ENCODE assay signal across 29 cellular contexts in genomic region chr16:82363026-82363816, GRCh38.
"Had no signal": no experiment of that assay in that cellular context is flagged by ENCODE, and none has a peak within 500 bp of the region (broad histone marks: within the 10 kb centered on the region; RNA-seq: fewer than 3 reads in every experiment).

No MANE protein-coding gene starts in this region.

- H3K9me3 ChIP-seq: adrenal gland, body of pancreas, esophagus squamous epithelium, gastroesophageal sphincter, heart right ventricle had no signal

- H3K27ac Mint-ChIP-seq: activated CD4-positive, alpha-beta memory T cell treated with anti-CD3 and anti-CD28 coated beads, Interleukin-2, amount 10 ng/mL, durations not matched to agents 7 days and 5 days; activated CD4-positive, alpha-beta T cell treated with anti-CD3 and anti-CD28 coated beads, Interleukin-2, amount 10 ng/mL, durations not matched to agents 7 days and 5 days; activated naive CD4-positive, alpha-beta T cell treated with anti-CD3 and anti-CD28 coated beads for 36 hours; activated naive CD4-positive, alpha-beta T cell treated with anti-CD3 and anti-CD28 coated beads, Interleukin-2, amount 50 U/mL, for 24 hours; activated naive CD8-positive, alpha-beta T cell treated with anti-CD3 and anti-CD28 coated beads for 36 hours; activated naive CD8-positive, alpha-beta T cell treated with anti-CD3 and anti-CD28 coated beads, Interleukin-2, amount 50 U/mL, for 24 hours; activated T-helper 2 cell treated with anti-CD3 and anti-CD28 coated beads, Interferon-gamma antibody, Interleukin-2, Interleukin-4, amounts not matched to agents 10 μg/mL and 5 μg/mL and 100 μg/mL, durations not matched to agents 14 hours and 24 hours and 36 hours; effector memory CD8-positive, alpha-beta T cell; WTC11 had no signal

- H3K4me1 ChIP-seq: adrenal gland, gastroesophageal sphincter, heart right ventricle had no signal

- H3K36me3 ChIP-seq: adrenal gland, esophagus squamous epithelium, gastroesophageal sphincter, heart right ventricle had no signal

- H3K27me3 ChIP-seq: adrenal gland, body of pancreas, esophagus squamous epithelium, gastroesophageal sphincter, heart right ventricle had no signal

- H3K4me1 Mint-ChIP-seq: activated CD4-positive, alpha-beta memory T cell treated with anti-CD3 and anti-CD28 coated beads, Interleukin-2, amount 10 ng/mL, durations not matched to agents 7 days and 5 days; activated CD4-positive, alpha-beta T cell treated with anti-CD3 and anti-CD28 coated beads, Interleukin-2, amount 10 ng/mL, durations not matched to agents 7 days and 5 days; activated naive CD4-positive, alpha-beta T cell treated with anti-CD3 and anti-CD28 coated beads, Interleukin-2, amount 50 U/mL, for 24 hours; activated naive CD8-positive, alpha-beta T cell treated with anti-CD3 and anti-CD28 coated beads for 36 hours; activated naive CD8-positive, alpha-beta T cell treated with anti-CD3 and anti-CD28 coated beads, Interleukin-2, amount 50 U/mL, for 24 hours had no signal

- H3K27ac ChIP-seq: adrenal gland, body of pancreas, esophagus squamous epithelium, gastroesophageal sphincter, heart right ventricle, VCaP had no signal

- H3K9me3 Mint-ChIP-seq: activated CD4-positive, alpha-beta memory T cell treated with anti-CD3 and anti-CD28 coated beads, Interleukin-2, amount 10 ng/mL, durations not matched to agents 7 days and 5 days; activated CD4-positive, alpha-beta T cell treated with anti-CD3 and anti-CD28 coated beads, Interleukin-2, amount 10 ng/mL, durations not matched to agents 7 days and 5 days; activated naive CD4-positive, alpha-beta T cell treated with anti-CD3 and anti-CD28 coated beads for 36 hours; activated naive CD4-positive, alpha-beta T cell treated with anti-CD3 and anti-CD28 coated beads, Interleukin-2, amount 50 U/mL, for 24 hours; activated naive CD8-positive, alpha-beta T cell treated with anti-CD3 and anti-CD28 coated beads for 36 hours; activated naive CD8-positive, alpha-beta T cell treated with anti-CD3 and anti-CD28 coated beads, Interleukin-2, amount 50 U/mL, for 24 hours; activated T-cell treated with anti-CD3 and anti-CD28 coated beads, Interleukin-2, amount 50 U/mL, for 4 hours; activated T-helper 2 cell treated with anti-CD3 and anti-CD28 coated beads, Interferon-gamma antibody, Interleukin-2, Interleukin-4, amounts not matched to agents 10 μg/mL and 5 μg/mL and 100 μg/mL, durations not matched to agents 14 hours and 24 hours and 36 hours; effector memory CD8-positive, alpha-beta T cell had no signal

- H3K4me3 Mint-ChIP-seq: activated CD4-positive, alpha-beta memory T cell treated with anti-CD3 and anti-CD28 coated beads, Interleukin-2, amount 10 ng/mL, durations not matched to agents 7 days and 5 days; activated CD4-positive, alpha-beta T cell treated with anti-CD3 and anti-CD28 coated beads, Interleukin-2, amount 10 ng/mL, durations not matched to agents 7 days and 5 days; activated naive CD4-positive, alpha-beta T cell treated with anti-CD3 and anti-CD28 coated beads for 36 hours; activated naive CD4-positive, alpha-beta T cell treated with anti-CD3 and anti-CD28 coated beads, Interleukin-2, amount 50 U/mL, for 24 hours; activated naive CD8-positive, alpha-beta T cell treated with anti-CD3 and anti-CD28 coated beads for 36 hours; activated naive CD8-positive, alpha-beta T cell treated with anti-CD3 and anti-CD28 coated beads, Interleukin-2, amount 50 U/mL, for 24 hours; activated T-cell treated with anti-CD3 and anti-CD28 coated beads, Interleukin-2, amount 50 U/mL, for 4 hours; effector memory CD8-positive, alpha-beta T cell; WTC11 had no signal

- H3K4me3 ChIP-seq: adrenal gland, body of pancreas, esophagus squamous epithelium, gastroesophageal sphincter, heart right ventricle had no signal

- H3K36me3 Mint-ChIP-seq: activated naive CD4-positive, alpha-beta T cell treated with anti-CD3 and anti-CD28 coated beads, Interleukin-2, amount 50 U/mL, for 24 hours; activated naive CD8-positive, alpha-beta T cell treated with anti-CD3 and anti-CD28 coated beads for 36 hours; WTC11 had no signal

- H3K27me3 Mint-ChIP-seq: activated CD4-positive, alpha-beta memory T cell treated with anti-CD3 and anti-CD28 coated beads, Interleukin-2, amount 10 ng/mL, durations not matched to agents 7 days and 5 days had no signal

- DNase-seq: activated CD4-positive, alpha-beta memory T cell treated with anti-CD3 and anti-CD28 coated beads, Interleukin-2, amount 10 ng/mL, durations not matched to agents 7 days and 5 days; activated CD4-positive, alpha-beta T cell treated with anti-CD3 and anti-CD28 coated beads for 1 hour; activated CD4-positive, alpha-beta T cell treated with anti-CD3 and anti-CD28 coated beads for 4 hours; activated CD4-positive, alpha-beta T cell treated with anti-CD3 and anti-CD28 coated beads, Interleukin-2, amount 10 ng/mL, durations not matched to agents 7 days and 5 days; activated CD4-positive, alpha-beta T cell treated with anti-CD3 and anti-CD28 coated beads, Interleukin-2, amount 50 U/mL, for 4 hours; activated CD8-positive, alpha-beta memory T cell treated with anti-CD3 and anti-CD28 coated beads, Interleukin-2, amount 50 U/mL, for 48 hours; activated effector memory CD4-positive, alpha-beta T cell treated with anti-CD3 and anti-CD28 coated beads, Interleukin-2, amount 50 U/mL, for 16 hours; activated naive CD4-positive, alpha-beta T cell treated with anti-CD3 and anti-CD28 coated beads for 36 hours; activated naive CD8-positive, alpha-beta T cell treated with anti-CD3 and anti-CD28 coated beads for 36 hours; activated naive CD8-positive, alpha-beta T cell treated with anti-CD3 and anti-CD28 coated beads, Interleukin-2, amount 50 U/mL, for 24 hours; activated T-cell treated with anti-CD3 and anti-CD28 coated beads, Interleukin-2, amount 50 U/mL, for 4 hours; adrenal gland; amygdala; aorta; body of pancreas; caudate nucleus; cortex of kidney; dermis blood vessel endothelial cell; effector CD4-positive, alpha-beta T cell; effector memory CD8-positive, alpha-beta T cell; esophagus squamous epithelium; foreskin melanocyte; heart right ventricle; T-helper 2 cell had no signal
